In genomic region chr20:36825374-36826104, GRCh38 we compare ENCODE assay signal across 1 cellular context.
TF ChIP-seq lines count a peak whose summit lies in the region.

No MANE protein-coding gene starts in this region.

TF ChIP-seq in GM23338, 12 proteins besides CTCF, POLR2A, EP300 and RAD21 (continued from another document):
- TF ChIP-seq ETS1 (IDR thresholded peaks at IDR 0.05) (no peak), ZNF114 (CRISPR knock-in tag; IDR thresholded peaks at IDR 0.05) (no peak), ZNF462 (CRISPR knock-in tag; IDR thresholded peaks at IDR 0.05) (no peak), STAT1 (IDR thresholded peaks at IDR 0.05; ENCODE audit: unreplicated experiment) (no peak), JUNB (IDR thresholded peaks at IDR 0.05; ENCODE audit: unreplicated experiment) (no peak)
